ENCODE assay signal across 8 cellular contexts in genomic region chr13:99432637-99433542, GRCh38.
DNase-seq lines count a peak whose midpoint lies in the region; ATAC-seq lines count a peak whose summit lies in the region.

No MANE protein-coding gene starts in this region.

- DNase-seq in RKO (ENCODE audit: low spot score) (peak; percentile 79), head of caudate nucleus (peak in 41 of 42 donors; percentile 18 to 70 (median 44)), renal cortical epithelial cell (ENCODE audit: low read depth) (peak; percentile 77), aorta (peak; percentile 86 to 89), NCI-H446 treated with DMSO at 0.1 percent for 48 hours (lab: John Stamatoyannopoulos, UW) (no peak)
- peak; percentile 93 for DNase-seq in activated effector memory CD4-positive, alpha-beta T cell treated with anti-CD3 and anti-CD28 coated beads, Interleukin-2, amount 50 U/mL, for 16 hours

- intact Hi-C loops in head of caudate nucleus (cut with DNase I) (loop anchor here (10.0 kb wide), 1 partner anchor 258 kb away; no protein-coding TSS in a partner anchor), aorta (cut with DNase I) (no loop called here)

- no peak overlapping the region for H3K27ac ChIP-seq in aorta (ENCODE audit: low read depth in 1 of 2, low read length in 2 of 2)

- H3K36me3 ChIP-seq in aorta (ENCODE audit: control insufficient read depth in 1 of 2, insufficient read depth in 2 of 2, low read length in 1 of 2), result no peaks in the 10 kb centered on the region

- H3K4me3 ChIP-seq in aorta (ENCODE audit: low read length in 2 of 2), result no peak overlapping the region

- no peaks in the 10 kb centered on the region for H3K27me3 ChIP-seq in aorta (ENCODE audit: control insufficient read depth in 1 of 2, insufficient read depth in 2 of 2, low read length in 1 of 2)

- ATAC-seq in GM18861 (IDR thresholded peaks at IDR 0.05; ENCODE audit: unreplicated experiment) (peak; percentile 50), HG03039 (IDR thresholded peaks at IDR 0.05; ENCODE audit: unreplicated experiment) (peak; percentile 59), aorta (ENCODE audit: low FRiP score) (peak; percentile 49)

- H3K9me3 ChIP-seq in aorta (ENCODE audit: control insufficient read depth, low read length), result no peaks in the 10 kb centered on the region

- no peaks in the 10 kb centered on the region for H3K4me1 ChIP-seq in aorta (ENCODE audit: control insufficient read depth in 1 of 2, insufficient read depth in 2 of 2, low read length in 2 of 2)

- 36 to 45% methylated on average over 23 of the region's 23 CpGs for WGBS in aorta, 2 donors
